1 cellular context compared by ENCODE assay signal in genomic region chr14:96741151-96741977, GRCh38.
TF ChIP-seq lines count a peak whose summit lies in the region.

No MANE protein-coding gene starts in this region.

TF ChIP-seq in GM12878, 131 proteins besides CTCF, POLR2A, EP300 and RAD21 (continued from another document and continues in another):
- TF ChIP-seq REST (IDR thresholded peaks at IDR 0.05; ENCODE audit: low read depth, low read length) (no peak), PML (IDR thresholded peaks at IDR 0.05; ENCODE audit: low read length) (no peak), EED (IDR thresholded peaks at IDR 0.05; ENCODE audit: low read depth) (no peak), YY1 (IDR thresholded peaks at IDR 0.05; ENCODE audit: low read depth, low read length) (peak; percentile 55; the same call in 1 of the 2 replicates), ZBTB33 (IDR thresholded peaks at IDR 0.05) (no peak), CREB1 (IDR thresholded peaks at IDR 0.05; ENCODE audit: low read depth) (no peak), MEF2B (IDR thresholded peaks at IDR 0.05; ENCODE audit: partially characterized antibody, poor library complexity, severe bottlenecking) (no peak), ATF7 (IDR thresholded peaks at IDR 0.05; ENCODE audit: low read depth) (no peak), ZNF274 (IDR thresholded peaks at IDR 0.05; ENCODE audit: insufficient read depth, insufficient read length) (no peak), CBX5 (IDR thresholded peaks at IDR 0.05; ENCODE audit: low read depth) (no peak), BHLHE40 (IDR thresholded peaks at IDR 0.05; ENCODE audit: borderline replicate concordance in 1 of 2, low read depth in 2 of 2, low read length in 1 of 2) (peak in 1 of 2 experiments; percentile 44; a peak in 1 of 4 replicates), CEBPZ (IDR thresholded peaks at IDR 0.05; ENCODE audit: low read depth, low read length) (no peak), USF2 (IDR thresholded peaks at IDR 0.05; ENCODE audit: borderline replicate concordance, low read depth, low read length) (no peak), RCOR1 (conservative IDR thresholded peaks at IDR 0.05; ENCODE audit: low read depth, low read length) (no peak), TAF1 (IDR thresholded peaks at IDR 0.05; ENCODE audit: borderline replicate concordance, low read depth, low read length) (no peak), JUND (IDR thresholded peaks at IDR 0.05; ENCODE audit: low read depth, low read length) (no peak), CHD2 (IDR thresholded peaks at IDR 0.05; ENCODE audit: borderline replicate concordance, low read depth, low read length) (no peak), CEBPB (IDR thresholded peaks at IDR 0.05; ENCODE audit: borderline replicate concordance in 1 of 2, low read depth in 2 of 2, low read length in 2 of 2) (no peak), RAD51 (IDR thresholded peaks at IDR 0.05) (no peak), ZNF384 (IDR thresholded peaks at IDR 0.05; ENCODE audit: borderline replicate concordance, low read depth, low read length) (no peak), POU2F2 (IDR thresholded peaks at IDR 0.05; ENCODE audit: borderline replicate concordance, low read depth, low read length) (peak; percentile 28; the same call in 1 of the 3 replicates), STAT1 (conservative IDR thresholded peaks at IDR 0.05) (no peak), ZZZ3 (IDR thresholded peaks at IDR 0.05; ENCODE audit: control insufficient read depth, insufficient read length, low read depth) (no peak), SIN3A (IDR thresholded peaks at IDR 0.05; ENCODE audit: low read depth, low read length) (no peak), SMAD1 (IDR thresholded peaks at IDR 0.05; ENCODE audit: low read depth, partially characterized antibody) (no peak), SMC3 (IDR thresholded peaks at IDR 0.05; ENCODE audit: borderline replicate concordance, low read length) (peak; percentile 82), ZBED1 (IDR thresholded peaks at IDR 0.05; ENCODE audit: borderline replicate concordance) (no peak), ZNF687 (IDR thresholded peaks at IDR 0.05) (no peak)
- TF ChIP-seq, protein P1, sequence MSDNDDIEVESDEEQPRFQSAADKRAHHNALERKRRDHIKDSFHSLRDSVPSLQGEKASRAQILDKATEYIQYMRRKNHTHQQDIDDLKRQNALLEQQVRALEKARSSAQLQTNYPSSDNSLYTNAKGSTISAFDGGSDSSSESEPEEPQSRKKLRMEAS (IDR thresholded peaks at IDR 0.05; ENCODE audit: low read depth, low read length) = 0 out of 2 replicates have a peak, but pooled peaks have one; percentile 27
- TF ChIP-seq, protein P2, sequence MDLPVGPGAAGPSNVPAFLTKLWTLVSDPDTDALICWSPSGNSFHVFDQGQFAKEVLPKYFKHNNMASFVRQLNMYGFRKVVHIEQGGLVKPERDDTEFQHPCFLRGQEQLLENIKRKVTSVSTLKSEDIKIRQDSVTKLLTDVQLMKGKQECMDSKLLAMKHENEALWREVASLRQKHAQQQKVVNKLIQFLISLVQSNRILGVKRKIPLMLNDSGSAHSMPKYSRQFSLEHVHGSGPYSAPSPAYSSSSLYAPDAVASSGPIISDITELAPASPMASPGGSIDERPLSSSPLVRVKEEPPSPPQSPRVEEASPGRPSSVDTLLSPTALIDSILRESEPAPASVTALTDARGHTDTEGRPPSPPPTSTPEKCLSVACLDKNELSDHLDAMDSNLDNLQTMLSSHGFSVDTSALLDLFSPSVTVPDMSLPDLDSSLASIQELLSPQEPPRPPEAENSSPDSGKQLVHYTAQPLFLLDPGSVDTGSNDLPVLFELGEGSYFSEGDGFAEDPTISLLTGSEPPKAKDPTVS (IDR thresholded peaks at IDR 0.05; ENCODE audit: low read depth, low read length) = no peak
- TF ChIP-seq, protein P3, sequence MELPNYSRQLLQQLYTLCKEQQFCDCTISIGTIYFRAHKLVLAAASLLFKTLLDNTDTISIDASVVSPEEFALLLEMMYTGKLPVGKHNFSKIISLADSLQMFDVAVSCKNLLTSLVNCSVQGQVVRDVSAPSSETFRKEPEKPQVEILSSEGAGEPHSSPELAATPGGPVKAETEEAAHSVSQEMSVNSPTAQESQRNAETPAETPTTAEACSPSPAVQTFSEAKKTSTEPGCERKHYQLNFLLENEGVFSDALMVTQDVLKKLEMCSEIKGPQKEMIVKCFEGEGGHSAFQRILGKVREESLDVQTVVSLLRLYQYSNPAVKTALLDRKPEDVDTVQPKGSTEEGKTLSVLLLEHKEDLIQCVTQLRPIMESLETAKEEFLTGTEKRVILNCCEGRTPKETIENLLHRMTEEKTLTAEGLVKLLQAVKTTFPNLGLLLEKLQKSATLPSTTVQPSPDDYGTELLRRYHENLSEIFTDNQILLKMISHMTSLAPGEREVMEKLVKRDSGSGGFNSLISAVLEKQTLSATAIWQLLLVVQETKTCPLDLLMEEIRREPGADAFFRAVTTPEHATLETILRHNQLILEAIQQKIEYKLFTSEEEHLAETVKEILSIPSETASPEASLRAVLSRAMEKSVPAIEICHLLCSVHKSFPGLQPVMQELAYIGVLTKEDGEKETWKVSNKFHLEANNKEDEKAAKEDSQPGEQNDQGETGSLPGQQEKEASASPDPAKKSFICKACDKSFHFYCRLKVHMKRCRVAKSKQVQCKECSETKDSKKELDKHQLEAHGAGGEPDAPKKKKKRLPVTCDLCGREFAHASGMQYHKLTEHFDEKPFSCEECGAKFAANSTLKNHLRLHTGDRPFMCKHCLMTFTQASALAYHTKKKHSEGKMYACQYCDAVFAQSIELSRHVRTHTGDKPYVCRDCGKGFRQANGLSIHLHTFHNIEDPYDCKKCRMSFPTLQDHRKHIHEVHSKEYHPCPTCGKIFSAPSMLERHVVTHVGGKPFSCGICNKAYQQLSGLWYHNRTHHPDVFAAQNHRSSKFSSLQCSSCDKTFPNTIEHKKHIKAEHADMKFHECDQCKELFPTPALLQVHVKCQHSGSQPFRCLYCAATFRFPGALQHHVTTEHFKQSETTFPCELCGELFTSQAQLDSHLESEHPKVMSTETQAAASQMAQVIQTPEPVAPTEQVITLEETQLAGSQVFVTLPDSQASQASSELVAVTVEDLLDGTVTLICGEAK (IDR thresholded peaks at IDR 0.05; ENCODE audit: borderline replicate concordance) = no peak
